ENCODE assay signal across 9 cellular contexts in genomic region chr7:12389089-12389700, GRCh38. TPM values are rescaled to one million over a fixed set of nuclear protein-coding genes. Genes with fewer than 3 reads are reported as not detected.
DNase-seq lines count a peak whose midpoint lies in the region; ATAC-seq and TF ChIP-seq lines count a peak whose summit lies in the region.
"Had no signal": no experiment of that assay in that cellular context is flagged by ENCODE, and none has a peak within 500 bp of the region (broad histone marks: within the 10 kb centered on the region; RNA-seq: fewer than 3 reads in every experiment).

No MANE protein-coding gene starts in this region.

- ATAC-seq in GM21576 (IDR thresholded peaks at IDR 0.05; ENCODE audit: unreplicated experiment) = peak; percentile 97

- intact Hi-C loops in head of caudate nucleus (cut with DNase I) = no loop called here
- intact Hi-C loops in spleen (cut with DNase I; ENCODE audit: low total_unique reads) = no loop called here

- peak in 9 of 11 experiments; percentile 9 to 74 (median 56) for TF ChIP-seq CTCF in spleen (IDR thresholded peaks at IDR 0.05 in 8 of 11, conservative IDR thresholded peaks at IDR 0.05 in 3 of 11)

- WGBS in spleen, 5 donors = 68 to 85% (median 81%) methylated on average over 1 of the region's 1 CpG

- peak; percentile 14 for DNase-seq in activated T-cell treated with anti-CD3 and anti-CD28 coated beads for 48 hours (ENCODE audit: low read depth)
- no peak for DNase-seq in activated T-cell treated with anti-CD3 and anti-CD28 coated beads for 4 hours
- peak; percentile 37 for DNase-seq in HPDE6-E6E7 (ENCODE audit: extremely low spot score)
- peak; percentile 37 for DNase-seq in NCI-H774 (lab: John Stamatoyannopoulos, UW)
- DNase-seq in activated naive CD4-positive, alpha-beta T cell treated with Interleukin-2 at 50 U/mL for 16 hours = peak; percentile 39
- DNase-seq in head of caudate nucleus = peak in 36 of 42 donors; percentile 8 to 80 (median 51)
- no peak for DNase-seq in spleen
- DNase-seq: left cardiac atrium had no signal

- no peak overlapping the region for H3K27ac ChIP-seq in spleen

- H3K27me3 ChIP-seq in spleen (replicated peaks in 1 of 7) = no peaks in the 10 kb centered on the region

- H3K9me3 ChIP-seq in spleen = no peaks in the 10 kb centered on the region

- TF ChIP-seq POLR2A in spleen (IDR thresholded peaks at IDR 0.05) = no peak

- H3K4me3 ChIP-seq in spleen = no peak overlapping the region

- no peaks in the 10 kb centered on the region for H3K36me3 ChIP-seq in spleen

- H3K4me1 ChIP-seq in spleen = no peaks in the 10 kb centered on the region

RNA-seq across cellular contexts. Expression of gene VWDE, which starts 14.5 kb away (rescaled TPM):
- under 1 TPM in 5 of 7 donors, not detected in 2; 0.23 to 0.97 (median 0.65) TPM for total RNA-seq in spleen
- under 1 TPM in 2 of 3 donors, not detected in 1; 0.13 to 0.15 TPM for polyA plus RNA-seq in spleen

Comparison
In these comparisons a context has a peak if more than half of its experiments do, and no peak if none do; other contexts are left out.
1. DNase-seq: peak in activated T-cell treated with anti-CD3 and anti-CD28 coated beads for 48 hours (single experiment), HPDE6-E6E7 (single experiment), NCI-H774 (single experiment), activated naive CD4-positive, alpha-beta T cell treated with Interleukin-2 at 50 U/mL for 16 hours (single experiment) and head of caudate nucleus (36 of 42); none in activated T-cell treated with anti-CD3 and anti-CD28 coated beads for 4 hours (single experiment) and spleen (single experiment).